In the genomic region with DNA sequence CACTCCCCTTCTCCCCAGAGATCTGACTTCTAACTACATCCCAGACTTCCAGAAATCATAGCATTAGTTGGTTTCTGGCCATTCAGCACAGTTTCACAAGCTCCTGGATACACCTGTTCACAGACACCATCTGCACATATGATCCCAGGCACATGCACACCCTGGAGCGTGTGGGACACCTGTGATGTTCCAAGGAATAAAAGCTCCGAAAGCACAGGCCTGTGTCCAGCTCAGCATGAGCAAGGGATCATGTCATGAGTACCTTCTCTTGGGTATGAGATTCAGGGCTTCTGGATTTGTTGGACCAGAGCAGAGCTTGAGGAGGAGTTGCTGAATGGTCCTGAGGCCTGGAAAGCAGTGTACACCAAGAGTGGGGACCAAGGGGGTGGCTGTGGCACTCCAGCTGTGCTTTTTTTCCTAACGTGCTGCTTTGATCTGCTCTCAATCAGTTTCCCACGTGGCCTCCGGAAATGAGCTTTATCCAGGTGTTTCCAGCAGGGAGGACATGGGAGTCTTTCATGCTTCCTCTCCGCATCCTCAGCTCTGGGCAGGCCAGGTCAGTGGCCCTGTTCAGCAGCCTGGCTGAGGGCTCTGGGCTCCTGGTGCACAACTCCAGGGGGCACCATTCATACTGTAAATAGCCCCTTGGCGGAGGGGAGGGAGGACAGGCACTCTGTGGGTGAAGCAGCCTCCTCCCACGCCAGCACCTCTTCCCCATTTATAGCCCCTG, we compare ENCODE assay signal across 11 cellular contexts. TPM values are rescaled to one million over a fixed set of nuclear protein-coding genes. Genes with fewer than 3 reads are reported as not detected.
DNase-seq lines count a peak whose midpoint lies in the region; ATAC-seq and TF ChIP-seq lines count a peak whose summit lies in the region.
"Had no signal": no experiment of that assay in that cellular context is flagged by ENCODE, and none has a peak within 500 bp of the region (broad histone marks: within the 10 kb centered on the region; RNA-seq: fewer than 3 reads in every experiment).

No MANE protein-coding gene starts in this region.

- TF ChIP-seq CTCF in cardiac muscle cell (IDR thresholded peaks at IDR 0.05; ENCODE audit: low read depth, low read length) (no peak), chondrocyte (IDR thresholded peaks at IDR 0.05) (peak; percentile 50), tibial artery (IDR thresholded peaks at IDR 0.05) (no peak)

- H3K9me3 Mint-ChIP-seq in chondrocyte (ENCODE audit: low read depth): no peaks in the 10 kb centered on the region
- H3K9me3 Mint-ChIP-seq: activated B cell treated with CpG ODN at 0.5 μM for 24 hours had no signal

- WGBS in mesenchymal stem cell: 58% methylated on average over 8 of the region's 8 CpGs

- H4K91ac ChIP-seq in mesenchymal stem cell (ENCODE audit: low read length): no peak overlapping the region

- H3K36me3 ChIP-seq in cardiac muscle cell (no peaks in the 10 kb centered on the region), mesenchymal stem cell (ENCODE audit: control insufficient read depth in 1 of 2, insufficient read depth in 2 of 2, low read depth in 1 of 2, low read length in 2 of 2) (peaks cover 0 to 14% of the 10 kb centered on the region in 2 experiments), tibial artery (no peaks in the 10 kb centered on the region)

- H3K14ac ChIP-seq in mesenchymal stem cell (ENCODE audit: low read length in 2 of 2): no peak overlapping the region

- peak overlapping the region; percentile 76 for H3K27ac Mint-ChIP-seq in chondrocyte (ENCODE audit: unreplicated experiment)
- H3K27ac Mint-ChIP-seq: activated B cell treated with CpG ODN at 0.5 μM for 24 hours had no signal

- H2BK12ac ChIP-seq in mesenchymal stem cell (ENCODE audit: low read length in 2 of 2): no peak overlapping the region

- H3K4me1 ChIP-seq in cardiac muscle cell (ENCODE audit: low read depth): peaks cover 62% of the 10 kb centered on the region
- H3K4me1 ChIP-seq in mesenchymal stem cell (ENCODE audit: control insufficient read depth, insufficient read depth, low read depth, low read length): peaks cover 46% of the 10 kb centered on the region
- H3K4me1 ChIP-seq in tibial artery: peaks cover 0 to 80% (median 49%) of the 10 kb centered on the region in 4 donors

- no peak overlapping the region for H3K4me3 ChIP-seq in cardiac muscle cell
- no peak overlapping the region for H3K4me3 ChIP-seq in mesenchymal stem cell (ENCODE audit: insufficient read depth in 1 of 2, low read depth in 1 of 2, low read length in 2 of 2)
- H3K4me3 ChIP-seq in tibial artery: no peak overlapping the region
- H3K4me3 ChIP-seq: GM12878 had no signal

- no peaks in the 10 kb centered on the region for H3K36me3 Mint-ChIP-seq in chondrocyte (ENCODE audit: low read depth)

- ATAC-seq in Right ventricle myocardium inferior: no peak
- ATAC-seq in GM21717 (IDR thresholded peaks at IDR 0.05; ENCODE audit: unreplicated experiment): no peak
- ATAC-seq: GM12878 had no signal

- H3K9me3 ChIP-seq in cardiac muscle cell (ENCODE audit: low read depth) (no peaks in the 10 kb centered on the region), mesenchymal stem cell (ENCODE audit: control insufficient read depth, low read length) (no peaks in the 10 kb centered on the region), tibial artery (no peaks in the 10 kb centered on the region)

- H3K9ac ChIP-seq in mesenchymal stem cell (ENCODE audit: low read length): no peak overlapping the region

- peak overlapping the region; percentile 92 for H2AK5ac ChIP-seq in mesenchymal stem cell (ENCODE audit: low read length, severe bottlenecking)

- no peak overlapping the region for H4K8ac ChIP-seq in mesenchymal stem cell (ENCODE audit: low read length)

- H2BK15ac ChIP-seq in mesenchymal stem cell (ENCODE audit: low read depth, poor library complexity, severe bottlenecking): peak overlapping the region; percentile 56

- H3K79me1 ChIP-seq in mesenchymal stem cell (replicated peaks; ENCODE audit: low read length, poor library complexity, severe bottlenecking): peaks cover 7% of the 10 kb centered on the region

- intact Hi-C loops in Right ventricle myocardium inferior (cut with DNase I) (no loop called here), tibial artery (cut with DNase I; ENCODE audit: low total_unique reads) (loop anchor here (5.0 kb wide), 1 partner anchor 123 kb away; the partner anchor contains the start of gene ZNF638)

- no peak overlapping the region for H2BK120ac ChIP-seq in mesenchymal stem cell (ENCODE audit: low read depth, low read length)

- H3K4me3 Mint-ChIP-seq in chondrocyte (ENCODE audit: unreplicated experiment): peak overlapping the region; percentile 74
- H3K4me3 Mint-ChIP-seq: activated B cell treated with CpG ODN at 0.5 μM for 24 hours had no signal

- H3K4me1 Mint-ChIP-seq in chondrocyte (ENCODE audit: low read depth): peaks cover 77% of the 10 kb centered on the region

- H2BK5ac ChIP-seq in mesenchymal stem cell (ENCODE audit: low read depth, low read length, poor library complexity, severe bottlenecking): no peak overlapping the region

- no peak overlapping the region for H2AFZ ChIP-seq in mesenchymal stem cell (ENCODE audit: low read depth, low read length)

- DNase-seq in cardiac muscle cell (ENCODE audit: low read depth in 1 of 2, low spot score in 1 of 2) (no peak), Right ventricle myocardium inferior (ENCODE audit: missing footprints) (no peak), chondrocyte (ENCODE audit: low spot score) (no peak), mesenchymal stem cell (no peak), tibial artery (no peak), HUDEP-2 (lab: John Stamatoyannopoulos, UW; ENCODE audit: unreplicated experiment in 76 of 76) (no peak), NCI-H526 treated with DMSO at 0.1 percent for 48 hours (lab: John Stamatoyannopoulos, UW) (no peak)
- DNase-seq: activated B cell treated with CpG ODN at 0.5 μM for 24 hours, HCEC 1CT had no signal

- no peaks in the 10 kb centered on the region for H3K27me3 ChIP-seq in cardiac muscle cell
- H3K27me3 ChIP-seq in mesenchymal stem cell (ENCODE audit: control insufficient read depth in 1 of 2, insufficient read depth in 1 of 2, low read length in 2 of 2): peaks cover 0 to 47% of the 10 kb centered on the region in 2 experiments
- H3K27me3 ChIP-seq in tibial artery: peaks cover 0 to 4% of the 10 kb centered on the region in 2 donors

- H3K27ac ChIP-seq in cardiac muscle cell (peak overlapping the region; percentile 99), mesenchymal stem cell (ENCODE audit: low read length, poor library complexity, severe bottlenecking) (peak overlapping the region; percentile 98), tibial artery (peak overlapping the region; percentile 65 to 67)

- peak overlapping the region; percentile 91 for H3K4me2 ChIP-seq in mesenchymal stem cell (ENCODE audit: low read length, poor library complexity, severe bottlenecking)

- H3K4ac ChIP-seq in mesenchymal stem cell (ENCODE audit: low read depth in 1 of 2, low read length in 2 of 2): no peak overlapping the region

- H3K23ac ChIP-seq in mesenchymal stem cell (ENCODE audit: low read length in 2 of 2): no peak overlapping the region

- no peak overlapping the region for H3K18ac ChIP-seq in mesenchymal stem cell (ENCODE audit: low read depth in 1 of 2, low read length in 2 of 2)

- no peaks in the 10 kb centered on the region for H3K27me3 Mint-ChIP-seq in chondrocyte (ENCODE audit: low read depth)

RNA-seq across cellular contexts. Expression of gene DYSF, which starts 1.8 kb away (rescaled TPM):
- total RNA-seq in cardiac muscle cell (44.4 and 57.4 TPM in 2 replicates), Right ventricle myocardium inferior (57.8 TPM), chondrocyte (83.0 to 115 TPM (median 112 TPM) in 3 replicates)
- polyA plus RNA-seq in cardiac muscle cell: 34.6 and 40.9 TPM in 2 replicates
- polyA plus RNA-seq in mesenchymal stem cell (2013, experiment 1 of 2): 0.33 TPM
- polyA plus RNA-seq in mesenchymal stem cell (2013, experiment 2 of 2): 0.37 TPM
